8 cellular contexts compared by ENCODE assay signal in the genomic region with DNA sequence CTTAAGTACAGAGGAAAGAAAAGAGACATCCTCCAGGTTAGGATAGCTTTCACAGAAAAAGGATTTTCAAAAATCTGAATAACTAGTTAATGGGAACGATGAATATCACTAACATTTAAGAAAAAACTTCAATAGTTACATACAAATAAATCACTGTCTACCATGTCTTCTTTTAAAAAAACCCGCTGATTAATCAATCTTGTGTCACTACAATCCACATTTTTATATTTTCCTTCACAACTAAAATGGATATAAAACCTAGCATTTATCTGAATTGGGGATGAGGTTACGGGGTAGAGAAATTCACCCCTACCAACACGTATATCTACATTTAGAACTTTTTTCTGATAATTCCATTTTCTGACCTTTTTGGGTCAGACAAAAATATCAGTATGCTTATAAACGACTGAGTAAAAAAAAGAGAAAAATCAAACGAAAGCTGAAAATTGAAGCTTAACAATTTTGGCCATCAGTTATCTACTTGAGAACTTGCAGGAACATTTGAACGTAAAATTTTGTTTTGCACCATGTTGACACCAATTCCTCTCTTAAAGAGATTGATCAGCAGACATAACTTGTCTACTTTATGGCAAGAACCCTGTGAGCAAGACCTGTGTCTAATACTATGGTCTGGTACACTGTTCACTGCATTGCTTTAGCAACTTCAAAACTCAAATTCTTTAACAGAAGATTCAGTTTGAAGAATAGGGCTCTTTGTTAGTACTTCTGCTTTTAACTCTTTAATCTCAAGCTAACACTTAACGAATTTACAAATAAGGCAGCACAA. TPM values are rescaled to one million over a fixed set of nuclear protein-coding genes. Genes with fewer than 3 reads are reported as not detected.
DNase-seq lines count a peak whose midpoint lies in the region; ATAC-seq and TF ChIP-seq lines count a peak whose summit lies in the region.

No MANE protein-coding gene starts in this region.

- H3K27me3 ChIP-seq in RWPE2 (ENCODE audit: insufficient read depth, poor library complexity, severe bottlenecking) (no peaks in the 10 kb centered on the region), spleen (replicated peaks in 1 of 7) (no peaks in the 10 kb centered on the region)

- 43 to 62% (median 57%) methylated on average over 8 of the region's 8 CpGs for WGBS in spleen, 5 donors

- peak overlapping the region; percentile 15 for H3K4me3 ChIP-seq in RWPE2 (ENCODE audit: severe bottlenecking)
- peak overlapping the region; percentile 11 to 89 (median 84) for H3K4me3 ChIP-seq in spleen

- TF ChIP-seq CTCF in RWPE2 (IDR thresholded peaks at IDR 0.05; ENCODE audit: poor library complexity, severe bottlenecking), result no peak
- no peak for TF ChIP-seq CTCF in spleen (IDR thresholded peaks at IDR 0.05 in 8 of 11, conservative IDR thresholded peaks at IDR 0.05 in 3 of 11)

- peaks cover 59% of the 10 kb centered on the region for H3K36me3 ChIP-seq in RWPE2 (ENCODE audit: low read depth)
- H3K36me3 ChIP-seq in spleen, result peaks cover 0 to 14% (median 0%) of the 10 kb centered on the region in 6 donors

- H3K27ac ChIP-seq in RWPE2 (ENCODE audit: poor library complexity, severe bottlenecking), result peak overlapping the region; percentile 94
- H3K27ac ChIP-seq in spleen, result peak overlapping the region in 3 of 8 donors; percentile 99 to 100 (median 100)

- H3K9me3 ChIP-seq in RWPE2 (ENCODE audit: severe bottlenecking) (no peaks in the 10 kb centered on the region), spleen (no peaks in the 10 kb centered on the region)

- no peak for TF ChIP-seq POLR2A in spleen (IDR thresholded peaks at IDR 0.05)

- intact Hi-C loops in spleen (cut with DNase I; ENCODE audit: low total_unique reads), result no loop called here

- peaks cover 76% of the 10 kb centered on the region for H3K4me1 ChIP-seq in RWPE2 (ENCODE audit: insufficient read depth, poor library complexity, severe bottlenecking)
- peaks cover 53 to 88% (median 85%) of the 10 kb centered on the region in 6 donors for H3K4me1 ChIP-seq in spleen

- peak; percentile 15 for DNase-seq in NCI-H345 (lab: John Stamatoyannopoulos, UW)
- DNase-seq in NCI-H345 treated with DMSO at 0.1 percent for 48 hours (lab: John Stamatoyannopoulos, UW; ENCODE audit: unreplicated experiment), result no peak
- DNase-seq in RWPE2 (ENCODE audit: low spot score), result no peak
- DNase-seq in fibroblast of peridontal ligament (ENCODE audit: extremely low read depth), result peak; percentile 41
- no peak for DNase-seq in spleen
- no peak for DNase-seq in left lobe of liver (ENCODE audit: low spot score)
- DNase-seq in NCI-H1048 (lab: John Stamatoyannopoulos, UW), result no peak

- no peak for ATAC-seq in RWPE2 (ENCODE audit: low read depth)
- no peak for ATAC-seq in left lobe of liver
- no peak for ATAC-seq in GM21515 (IDR thresholded peaks at IDR 0.05; ENCODE audit: unreplicated experiment)

RNA-seq across cellular contexts. Expression of a gene that starts 4.8 kb away (rescaled TPM):
- total RNA-seq in spleen (10 to 100 TPM; 58.4 to 97.8 (median 85.0) TPM), left lobe of liver (46.6 TPM)
- 10 to 100 TPM; 18.2 to 23.2 (median 20.6) TPM for polyA plus RNA-seq in spleen

Comparison
In these comparisons a context has a peak if more than half of its experiments do, and no peak if none do; other contexts are left out.
1. DNase-seq: peak in NCI-H345 (single experiment) and fibroblast of peridontal ligament (single experiment); none in NCI-H345 treated with DMSO at 0.1 percent for 48 hours (single experiment), RWPE2 (single experiment), spleen (single experiment), left lobe of liver (single experiment) and NCI-H1048 (single experiment).